Comparison of ENCODE assay signal across 9 cellular contexts in the genomic region with DNA sequence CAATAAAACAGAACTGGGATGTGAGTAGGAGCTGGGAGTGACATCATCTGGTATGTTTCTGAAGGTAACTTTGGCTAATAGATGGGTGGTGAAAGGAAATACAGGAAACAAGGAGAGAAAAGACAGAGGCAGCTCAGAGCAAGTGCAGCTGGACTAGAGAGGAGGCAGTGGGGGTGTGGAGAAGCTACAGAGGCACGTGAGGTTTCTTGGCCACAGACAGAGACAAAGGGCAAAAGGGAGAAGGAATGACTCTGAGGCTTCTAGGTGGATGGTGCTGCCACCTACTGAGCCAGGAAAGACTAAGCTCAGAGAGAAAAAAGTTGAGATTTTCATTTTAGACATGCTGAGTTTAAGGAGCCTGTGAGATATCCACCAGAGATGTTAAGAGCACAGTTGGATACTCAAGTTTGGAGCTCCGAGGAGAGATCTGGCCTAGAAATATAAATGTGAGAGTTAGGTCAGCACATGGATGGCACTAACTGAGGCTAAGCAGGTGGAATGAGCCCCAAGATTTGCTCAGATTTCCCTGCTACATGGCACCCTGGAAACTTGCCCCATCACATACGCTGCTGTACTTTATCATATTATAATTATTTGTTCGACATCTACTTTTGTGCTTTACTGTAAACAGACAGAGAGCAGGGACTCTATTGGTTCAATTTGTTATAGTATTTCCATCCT.
DNase-seq lines count a peak whose midpoint lies in the region; ATAC-seq and TF ChIP-seq lines count a peak whose summit lies in the region.
"Had no signal": no experiment of that assay in that cellular context is flagged by ENCODE, and none has a peak within 500 bp of the region (broad histone marks: within the 10 kb centered on the region; RNA-seq: fewer than 3 reads in every experiment).

No MANE protein-coding gene starts in this region.

- intact Hi-C loops in colonic mucosa (cut with DNase I) = loop anchor here (5.0 kb wide), 1 partner anchor 88 kb away; no protein-coding TSS in a partner anchor

- H3K36me3 ChIP-seq in colonic mucosa = no peaks in the 10 kb centered on the region

- DNase-seq in AG10803 (ENCODE audit: low read depth) (peak; percentile 76), NCI-H82 (lab: John Stamatoyannopoulos, UW) (peak; percentile 73), colonic mucosa (peak; percentile 69), midbrain (lab: John Stamatoyannopoulos, UW) (peak; percentile 52)
- DNase-seq in activated T-cell treated with anti-CD3 and anti-CD28 coated beads, Interleukin-2, amount 50 U/mL, for 48 hours = no peak

- H3K9ac ChIP-seq in colonic mucosa (ENCODE audit: low read depth in 2 of 2, low read length in 2 of 2) = no peak overlapping the region

- peak; percentile 84 for TF ChIP-seq CTCF in AG10803 (conservative IDR thresholded peaks at IDR 0.05; ENCODE audit: low read length)
- TF ChIP-seq CTCF in colonic mucosa (IDR thresholded peaks at IDR 0.05) = peak; percentile 22

- H3K27ac ChIP-seq in colonic mucosa = no peak overlapping the region

- H3K27me3 ChIP-seq in colonic mucosa = no peaks in the 10 kb centered on the region

- no peaks in the 10 kb centered on the region for H3K9me3 ChIP-seq in colonic mucosa

- peak; percentile 87 for ATAC-seq in GM18498 (IDR thresholded peaks at IDR 0.05; ENCODE audit: unreplicated experiment)
- peak; percentile 84 for ATAC-seq in HG02938 (IDR thresholded peaks at IDR 0.05; ENCODE audit: unreplicated experiment)
- ATAC-seq in GM19467 (IDR thresholded peaks at IDR 0.05; ENCODE audit: unreplicated experiment) = no peak

- H3K4me1 ChIP-seq in colonic mucosa = peaks cover 7% of the 10 kb centered on the region

- H3K4me3 ChIP-seq in AG10803 (ENCODE audit: low read length) (no peak overlapping the region), colonic mucosa (no peak overlapping the region)
- H3K4me3 ChIP-seq: lung had no signal

Comparison
In these comparisons a context has a peak if more than half of its experiments do, and no peak if none do; other contexts are left out.
1. DNase-seq: peak in AG10803 (single experiment), NCI-H82 (single experiment), colonic mucosa (single experiment) and midbrain (single experiment); none in activated T-cell treated with anti-CD3 and anti-CD28 coated beads, Interleukin-2, amount 50 U/mL, for 48 hours (0 of 2).